ENCODE assay signal across 1 cellular context in genomic region chr3:31790516-31791148, GRCh38.
TF ChIP-seq lines count a peak whose summit lies in the region.

No MANE protein-coding gene starts in this region.

TF ChIP-seq in SK-N-SH, 30 proteins besides CTCF, POLR2A, EP300 and RAD21 (continued from another document):
- no peak for TF ChIP-seq REST (IDR thresholded peaks at IDR 0.05; ENCODE audit: low read depth, low read length)
- TF ChIP-seq JUND (IDR thresholded peaks at IDR 0.05): no peak
- TF ChIP-seq SIN3A (IDR thresholded peaks at IDR 0.05; ENCODE audit: borderline replicate concordance, low read depth, low read length): no peak
- TF ChIP-seq TCF12 (IDR thresholded peaks at IDR 0.05): no peak
- TF ChIP-seq POLR2AphosphoS5 (IDR thresholded peaks at IDR 0.05; ENCODE audit: low read depth, low read length): no peak
- no peak for TF ChIP-seq NFIC (IDR thresholded peaks at IDR 0.05; ENCODE audit: borderline replicate concordance)
